24 cellular contexts compared by ENCODE assay signal in the genomic region with DNA sequence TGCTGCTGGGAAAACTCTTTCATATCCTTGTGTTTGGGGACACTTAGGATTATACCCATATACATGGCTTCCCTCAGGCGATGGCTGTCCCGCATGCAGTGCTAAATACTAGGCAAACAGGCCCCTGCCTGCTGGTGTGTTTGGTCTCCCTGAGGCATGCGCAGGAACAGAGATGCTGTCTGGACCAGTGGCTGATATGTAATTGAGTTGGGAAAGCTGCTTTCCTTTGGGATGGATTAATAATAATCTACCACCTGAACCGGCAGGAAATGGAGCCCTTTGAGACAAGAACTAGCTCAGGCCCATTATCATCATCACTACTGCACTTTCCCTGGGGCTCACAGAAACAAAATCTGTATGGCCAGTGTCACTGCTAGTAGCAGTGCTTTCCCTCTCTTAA.
"Had no signal": no experiment of that assay in that cellular context is flagged by ENCODE, and none has a peak within 500 bp of the region (broad histone marks: within the 10 kb centered on the region; RNA-seq: fewer than 3 reads in every experiment).

No MANE protein-coding gene starts in this region.

- H3K27ac ChIP-seq: coronary artery, esophagus muscularis mucosa, lower lobe of right lung, prostate gland, skin epidermis, suprapubic skin, thyroid gland, upper lobe of left lung had no signal

- DNase-seq: dermis blood vessel endothelial cell; effector memory CD4-positive, alpha-beta T cell; foreskin melanocyte; hypothalamus; immature natural killer cell; islet precursor cell; kidney glomerular epithelial cell; left ventricle myocardium superior; lower lobe of right lung; naive thymus-derived CD8-positive, alpha-beta T cell; nephron progenitor cell; nucleus accumbens; right cardiac atrium; stimulated activated CD4-positive, alpha-beta T cell treated with anti-CD3 and anti-CD28 coated beads, Interleukin-15, amount 100 ng/mL, for 24 hours; stimulated activated CD4-positive, alpha-beta T cell treated with anti-CD3 and anti-CD28 coated beads, Interleukin-2, amount 100 ng/mL, for 48 hours; stimulated activated naive CD4-positive, alpha-beta T cell; stimulated activated naive CD8-positive, alpha-beta T cell treated with anti-CD3 and anti-CD28 coated beads, Interleukin-15, amount 100 ng/mL, for 72 hours; thyroid gland had no signal

- H3K4me3 ChIP-seq: coronary artery, esophagus muscularis mucosa, lower lobe of right lung, prostate gland, skin epidermis, suprapubic skin, thyroid gland, upper lobe of left lung had no signal

- H3K9me3 ChIP-seq: esophagus muscularis mucosa, lower lobe of right lung, prostate gland, suprapubic skin, thyroid gland, upper lobe of left lung had no signal

- H3K4me1 ChIP-seq: prostate gland had no signal

- H3K36me3 ChIP-seq: prostate gland had no signal

- H3K27me3 ChIP-seq: esophagus muscularis mucosa, suprapubic skin, thyroid gland, upper lobe of left lung had no signal

- ATAC-seq: left ventricle myocardium superior; naive thymus-derived CD8-positive, alpha-beta T cell; right cardiac atrium; stimulated activated naive CD8-positive, alpha-beta T cell treated with anti-CD3 and anti-CD28 coated beads, Interleukin-15, amount 100 ng/mL, for 72 hours had no signal
